In the genomic region with DNA sequence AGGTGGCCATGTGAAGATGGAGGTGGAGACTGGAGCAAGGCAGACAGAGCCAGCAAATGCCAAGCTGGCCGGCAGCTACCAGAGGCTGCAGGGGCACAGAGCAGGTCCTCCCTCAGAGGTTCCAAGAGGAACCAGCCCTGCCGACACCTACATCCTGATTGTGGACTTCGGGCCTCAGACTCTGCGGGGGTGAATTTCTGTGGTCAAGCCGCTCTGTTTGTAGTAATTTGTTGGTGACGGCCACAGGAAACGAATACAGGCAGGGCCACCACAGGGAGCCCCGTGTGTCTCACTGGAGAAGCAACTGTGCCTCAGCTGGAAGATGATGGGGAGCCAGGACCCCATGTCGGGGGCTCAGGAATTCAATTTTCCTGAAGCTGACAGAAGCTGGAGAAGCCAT, we compare ENCODE assay signal across 1 cellular context.
TF ChIP-seq lines count a peak whose summit lies in the region.

No MANE protein-coding gene starts in this region.

TF ChIP-seq in K562, 482 proteins besides CTCF, POLR2A, EP300 and RAD21 (continued from another document and continues in another):
- TF ChIP-seq, protein P1, sequence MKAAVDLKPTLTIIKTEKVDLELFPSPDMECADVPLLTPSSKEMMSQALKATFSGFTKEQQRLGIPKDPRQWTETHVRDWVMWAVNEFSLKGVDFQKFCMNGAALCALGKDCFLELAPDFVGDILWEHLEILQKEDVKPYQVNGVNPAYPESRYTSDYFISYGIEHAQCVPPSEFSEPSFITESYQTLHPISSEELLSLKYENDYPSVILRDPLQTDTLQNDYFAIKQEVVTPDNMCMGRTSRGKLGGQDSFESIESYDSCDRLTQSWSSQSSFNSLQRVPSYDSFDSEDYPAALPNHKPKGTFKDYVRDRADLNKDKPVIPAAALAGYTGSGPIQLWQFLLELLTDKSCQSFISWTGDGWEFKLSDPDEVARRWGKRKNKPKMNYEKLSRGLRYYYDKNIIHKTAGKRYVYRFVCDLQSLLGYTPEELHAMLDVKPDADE (conservative IDR thresholded peaks at IDR 0.05; ENCODE audit: control insufficient read depth, low read depth, low read length) = no peak
- no peak for TF ChIP-seq CEBPG (CRISPR knock-in tag; IDR thresholded peaks at IDR 0.05)
- TF ChIP-seq CEBPG (tag; conservative IDR thresholded peaks at IDR 0.05 in 1 of 2, IDR thresholded peaks at IDR 0.05 in 1 of 2) = no peak
- TF ChIP-seq, protein P2, sequence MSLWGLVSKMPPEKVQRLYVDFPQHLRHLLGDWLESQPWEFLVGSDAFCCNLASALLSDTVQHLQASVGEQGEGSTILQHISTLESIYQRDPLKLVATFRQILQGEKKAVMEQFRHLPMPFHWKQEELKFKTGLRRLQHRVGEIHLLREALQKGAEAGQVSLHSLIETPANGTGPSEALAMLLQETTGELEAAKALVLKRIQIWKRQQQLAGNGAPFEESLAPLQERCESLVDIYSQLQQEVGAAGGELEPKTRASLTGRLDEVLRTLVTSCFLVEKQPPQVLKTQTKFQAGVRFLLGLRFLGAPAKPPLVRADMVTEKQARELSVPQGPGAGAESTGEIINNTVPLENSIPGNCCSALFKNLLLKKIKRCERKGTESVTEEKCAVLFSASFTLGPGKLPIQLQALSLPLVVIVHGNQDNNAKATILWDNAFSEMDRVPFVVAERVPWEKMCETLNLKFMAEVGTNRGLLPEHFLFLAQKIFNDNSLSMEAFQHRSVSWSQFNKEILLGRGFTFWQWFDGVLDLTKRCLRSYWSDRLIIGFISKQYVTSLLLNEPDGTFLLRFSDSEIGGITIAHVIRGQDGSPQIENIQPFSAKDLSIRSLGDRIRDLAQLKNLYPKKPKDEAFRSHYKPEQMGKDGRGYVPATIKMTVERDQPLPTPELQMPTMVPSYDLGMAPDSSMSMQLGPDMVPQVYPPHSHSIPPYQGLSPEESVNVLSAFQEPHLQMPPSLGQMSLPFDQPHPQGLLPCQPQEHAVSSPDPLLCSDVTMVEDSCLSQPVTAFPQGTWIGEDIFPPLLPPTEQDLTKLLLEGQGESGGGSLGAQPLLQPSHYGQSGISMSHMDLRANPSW (CRISPR knock-in tag; IDR thresholded peaks at IDR 0.05) = no peak
- TF ChIP-seq ESRRA (IDR thresholded peaks at IDR 0.05; ENCODE audit: borderline replicate concordance, low read depth) = peak; percentile 62; the same call in 1 of the 2 replicates
- no peak for TF ChIP-seq HEY1 (CRISPR knock-in tag; IDR thresholded peaks at IDR 0.05; ENCODE audit: borderline replicate concordance)
- TF ChIP-seq, protein P3, sequence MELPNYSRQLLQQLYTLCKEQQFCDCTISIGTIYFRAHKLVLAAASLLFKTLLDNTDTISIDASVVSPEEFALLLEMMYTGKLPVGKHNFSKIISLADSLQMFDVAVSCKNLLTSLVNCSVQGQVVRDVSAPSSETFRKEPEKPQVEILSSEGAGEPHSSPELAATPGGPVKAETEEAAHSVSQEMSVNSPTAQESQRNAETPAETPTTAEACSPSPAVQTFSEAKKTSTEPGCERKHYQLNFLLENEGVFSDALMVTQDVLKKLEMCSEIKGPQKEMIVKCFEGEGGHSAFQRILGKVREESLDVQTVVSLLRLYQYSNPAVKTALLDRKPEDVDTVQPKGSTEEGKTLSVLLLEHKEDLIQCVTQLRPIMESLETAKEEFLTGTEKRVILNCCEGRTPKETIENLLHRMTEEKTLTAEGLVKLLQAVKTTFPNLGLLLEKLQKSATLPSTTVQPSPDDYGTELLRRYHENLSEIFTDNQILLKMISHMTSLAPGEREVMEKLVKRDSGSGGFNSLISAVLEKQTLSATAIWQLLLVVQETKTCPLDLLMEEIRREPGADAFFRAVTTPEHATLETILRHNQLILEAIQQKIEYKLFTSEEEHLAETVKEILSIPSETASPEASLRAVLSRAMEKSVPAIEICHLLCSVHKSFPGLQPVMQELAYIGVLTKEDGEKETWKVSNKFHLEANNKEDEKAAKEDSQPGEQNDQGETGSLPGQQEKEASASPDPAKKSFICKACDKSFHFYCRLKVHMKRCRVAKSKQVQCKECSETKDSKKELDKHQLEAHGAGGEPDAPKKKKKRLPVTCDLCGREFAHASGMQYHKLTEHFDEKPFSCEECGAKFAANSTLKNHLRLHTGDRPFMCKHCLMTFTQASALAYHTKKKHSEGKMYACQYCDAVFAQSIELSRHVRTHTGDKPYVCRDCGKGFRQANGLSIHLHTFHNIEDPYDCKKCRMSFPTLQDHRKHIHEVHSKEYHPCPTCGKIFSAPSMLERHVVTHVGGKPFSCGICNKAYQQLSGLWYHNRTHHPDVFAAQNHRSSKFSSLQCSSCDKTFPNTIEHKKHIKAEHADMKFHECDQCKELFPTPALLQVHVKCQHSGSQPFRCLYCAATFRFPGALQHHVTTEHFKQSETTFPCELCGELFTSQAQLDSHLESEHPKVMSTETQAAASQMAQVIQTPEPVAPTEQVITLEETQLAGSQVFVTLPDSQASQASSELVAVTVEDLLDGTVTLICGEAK (IDR thresholded peaks at IDR 0.05) = no peak
- TF ChIP-seq, protein P3 (CRISPR knock-in tag; IDR thresholded peaks at IDR 0.05) = no peak
- no peak for TF ChIP-seq ZC3H4 (CRISPR knock-in tag; IDR thresholded peaks at IDR 0.05; ENCODE audit: borderline replicate concordance)
- no peak for TF ChIP-seq TFAM (CRISPR knock-in tag; conservative IDR thresholded peaks at IDR 0.05)
- no peak for TF ChIP-seq ARHGAP35 (IDR thresholded peaks at IDR 0.05; ENCODE audit: partially characterized antibody)
- no peak for TF ChIP-seq ASH1L (IDR thresholded peaks at IDR 0.05; ENCODE audit: borderline replicate concordance, low read depth, partially characterized antibody)
- TF ChIP-seq, protein P4, sequence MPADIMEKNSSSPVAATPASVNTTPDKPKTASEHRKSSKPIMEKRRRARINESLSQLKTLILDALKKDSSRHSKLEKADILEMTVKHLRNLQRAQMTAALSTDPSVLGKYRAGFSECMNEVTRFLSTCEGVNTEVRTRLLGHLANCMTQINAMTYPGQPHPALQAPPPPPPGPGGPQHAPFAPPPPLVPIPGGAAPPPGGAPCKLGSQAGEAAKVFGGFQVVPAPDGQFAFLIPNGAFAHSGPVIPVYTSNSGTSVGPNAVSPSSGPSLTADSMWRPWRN (IDR thresholded peaks at IDR 0.05; ENCODE audit: low read depth) = no peak
- no peak for TF ChIP-seq MXI1 (IDR thresholded peaks at IDR 0.05; ENCODE audit: low read depth, low read length)
- 0 out of 2 replicates have a peak, but pooled peaks have one; percentile 26 for TF ChIP-seq EGR1 (conservative IDR thresholded peaks at IDR 0.05)
- peak; percentile 31 for TF ChIP-seq RBBP5 (IDR thresholded peaks at IDR 0.05; ENCODE audit: borderline replicate concordance, insufficient read depth, low read length, poor library complexity, severe bottlenecking)
- no peak for TF ChIP-seq HMG20A (CRISPR knock-in tag; conservative IDR thresholded peaks at IDR 0.05)
- TF ChIP-seq BCL6 (CRISPR knock-in tag; IDR thresholded peaks at IDR 0.05) = no peak
- TF ChIP-seq RFX7 (CRISPR knock-in tag; IDR thresholded peaks at IDR 0.05) = no peak
- TF ChIP-seq HNRNPUL1 (IDR thresholded peaks at IDR 0.05; ENCODE audit: low read length) = no peak
- no peak for TF ChIP-seq RUNX1 (IDR thresholded peaks at IDR 0.05; ENCODE audit: low read depth)
- TF ChIP-seq, protein P5, sequence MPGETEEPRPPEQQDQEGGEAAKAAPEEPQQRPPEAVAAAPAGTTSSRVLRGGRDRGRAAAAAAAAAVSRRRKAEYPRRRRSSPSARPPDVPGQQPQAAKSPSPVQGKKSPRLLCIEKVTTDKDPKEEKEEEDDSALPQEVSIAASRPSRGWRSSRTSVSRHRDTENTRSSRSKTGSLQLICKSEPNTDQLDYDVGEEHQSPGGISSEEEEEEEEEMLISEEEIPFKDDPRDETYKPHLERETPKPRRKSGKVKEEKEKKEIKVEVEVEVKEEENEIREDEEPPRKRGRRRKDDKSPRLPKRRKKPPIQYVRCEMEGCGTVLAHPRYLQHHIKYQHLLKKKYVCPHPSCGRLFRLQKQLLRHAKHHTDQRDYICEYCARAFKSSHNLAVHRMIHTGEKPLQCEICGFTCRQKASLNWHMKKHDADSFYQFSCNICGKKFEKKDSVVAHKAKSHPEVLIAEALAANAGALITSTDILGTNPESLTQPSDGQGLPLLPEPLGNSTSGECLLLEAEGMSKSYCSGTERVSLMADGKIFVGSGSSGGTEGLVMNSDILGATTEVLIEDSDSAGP (CRISPR knock-in tag; IDR thresholded peaks at IDR 0.05) = no peak
- TF ChIP-seq, protein P6, sequence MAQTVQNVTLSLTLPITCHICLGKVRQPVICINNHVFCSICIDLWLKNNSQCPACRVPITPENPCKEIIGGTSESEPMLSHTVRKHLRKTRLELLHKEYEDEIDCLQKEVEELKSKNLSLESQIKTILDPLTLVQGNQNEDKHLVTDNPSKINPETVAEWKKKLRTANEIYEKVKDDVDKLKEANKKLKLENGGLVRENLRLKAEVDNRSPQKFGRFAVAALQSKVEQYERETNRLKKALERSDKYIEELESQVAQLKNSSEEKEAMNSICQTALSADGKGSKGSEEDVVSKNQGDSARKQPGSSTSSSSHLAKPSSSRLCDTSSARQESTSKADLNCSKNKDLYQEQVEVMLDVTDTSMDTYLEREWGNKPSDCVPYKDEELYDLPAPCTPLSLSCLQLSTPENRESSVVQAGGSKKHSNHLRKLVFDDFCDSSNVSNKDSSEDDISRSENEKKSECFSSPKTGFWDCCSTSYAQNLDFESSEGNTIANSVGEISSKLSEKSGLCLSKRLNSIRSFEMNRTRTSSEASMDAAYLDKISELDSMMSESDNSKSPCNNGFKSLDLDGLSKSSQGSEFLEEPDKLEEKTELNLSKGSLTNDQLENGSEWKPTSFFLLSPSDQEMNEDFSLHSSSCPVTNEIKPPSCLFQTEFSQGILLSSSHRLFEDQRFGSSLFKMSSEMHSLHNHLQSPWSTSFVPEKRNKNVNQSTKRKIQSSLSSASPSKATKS (CRISPR knock-in tag; IDR thresholded peaks at IDR 0.05) = no peak
- TF ChIP-seq, protein P7, sequence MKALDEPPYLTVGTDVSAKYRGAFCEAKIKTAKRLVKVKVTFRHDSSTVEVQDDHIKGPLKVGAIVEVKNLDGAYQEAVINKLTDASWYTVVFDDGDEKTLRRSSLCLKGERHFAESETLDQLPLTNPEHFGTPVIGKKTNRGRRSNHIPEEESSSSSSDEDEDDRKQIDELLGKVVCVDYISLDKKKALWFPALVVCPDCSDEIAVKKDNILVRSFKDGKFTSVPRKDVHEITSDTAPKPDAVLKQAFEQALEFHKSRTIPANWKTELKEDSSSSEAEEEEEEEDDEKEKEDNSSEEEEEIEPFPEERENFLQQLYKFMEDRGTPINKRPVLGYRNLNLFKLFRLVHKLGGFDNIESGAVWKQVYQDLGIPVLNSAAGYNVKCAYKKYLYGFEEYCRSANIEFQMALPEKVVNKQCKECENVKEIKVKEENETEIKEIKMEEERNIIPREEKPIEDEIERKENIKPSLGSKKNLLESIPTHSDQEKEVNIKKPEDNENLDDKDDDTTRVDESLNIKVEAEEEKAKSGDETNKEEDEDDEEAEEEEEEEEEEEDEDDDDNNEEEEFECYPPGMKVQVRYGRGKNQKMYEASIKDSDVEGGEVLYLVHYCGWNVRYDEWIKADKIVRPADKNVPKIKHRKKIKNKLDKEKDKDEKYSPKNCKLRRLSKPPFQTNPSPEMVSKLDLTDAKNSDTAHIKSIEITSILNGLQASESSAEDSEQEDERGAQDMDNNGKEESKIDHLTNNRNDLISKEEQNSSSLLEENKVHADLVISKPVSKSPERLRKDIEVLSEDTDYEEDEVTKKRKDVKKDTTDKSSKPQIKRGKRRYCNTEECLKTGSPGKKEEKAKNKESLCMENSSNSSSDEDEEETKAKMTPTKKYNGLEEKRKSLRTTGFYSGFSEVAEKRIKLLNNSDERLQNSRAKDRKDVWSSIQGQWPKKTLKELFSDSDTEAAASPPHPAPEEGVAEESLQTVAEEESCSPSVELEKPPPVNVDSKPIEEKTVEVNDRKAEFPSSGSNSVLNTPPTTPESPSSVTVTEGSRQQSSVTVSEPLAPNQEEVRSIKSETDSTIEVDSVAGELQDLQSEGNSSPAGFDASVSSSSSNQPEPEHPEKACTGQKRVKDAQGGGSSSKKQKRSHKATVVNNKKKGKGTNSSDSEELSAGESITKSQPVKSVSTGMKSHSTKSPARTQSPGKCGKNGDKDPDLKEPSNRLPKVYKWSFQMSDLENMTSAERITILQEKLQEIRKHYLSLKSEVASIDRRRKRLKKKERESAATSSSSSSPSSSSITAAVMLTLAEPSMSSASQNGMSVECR (CRISPR knock-in tag; IDR thresholded peaks at IDR 0.05) = no peak
- TF ChIP-seq JUNB (CRISPR knock-in tag; conservative IDR thresholded peaks at IDR 0.05) = no peak
- TF ChIP-seq LCOR (CRISPR knock-in tag; IDR thresholded peaks at IDR 0.05) = no peak
- TF ChIP-seq RBFOX2 (IDR thresholded peaks at IDR 0.05; ENCODE audit: low read depth, low read length) = peak; percentile 28; the same call in 1 of the 2 replicates
- TF ChIP-seq SRSF9 (IDR thresholded peaks at IDR 0.05; ENCODE audit: borderline replicate concordance, low read depth, low read length) = no peak
